ENCODE assay signal across 33 cellular contexts in the genomic region with DNA sequence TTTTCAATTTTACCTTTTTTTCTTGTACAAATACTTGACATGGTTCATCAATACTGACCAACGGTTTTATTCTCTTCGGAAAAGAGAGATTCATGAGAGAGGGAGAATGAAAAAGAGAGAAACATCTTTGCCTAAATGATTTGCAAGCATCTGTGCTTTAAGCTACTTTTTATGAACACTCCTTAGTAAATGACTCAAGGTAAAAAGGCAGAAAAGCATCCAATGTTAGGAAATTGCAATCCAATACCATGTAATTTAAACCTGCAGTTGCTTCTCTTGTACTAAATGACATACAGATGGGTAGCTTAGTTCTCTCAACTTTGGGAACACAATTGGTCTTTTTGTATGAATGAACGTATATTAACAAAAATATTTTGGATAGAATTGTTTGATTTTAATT. TPM values are rescaled to one million over a fixed set of nuclear protein-coding genes. Genes with fewer than 3 reads are reported as not detected.
"Had no signal": no experiment of that assay in that cellular context is flagged by ENCODE, and none has a peak within 500 bp of the region (broad histone marks: within the 10 kb centered on the region; RNA-seq: fewer than 3 reads in every experiment).

No MANE protein-coding gene starts in this region.

- H3K4me3 ChIP-seq: breast epithelium, colonic mucosa, heart left ventricle, lung, mucosa of descending colon, pancreas, prostate gland, sigmoid colon, stomach, tibial artery, upper lobe of right lung had no signal

- H3K9me3 Mint-ChIP-seq: activated CD4-positive, alpha-beta memory T cell treated with anti-CD3 and anti-CD28 coated beads for 36 hours; activated CD4-positive, alpha-beta T cell treated with anti-CD3 and anti-CD28 coated beads, Interleukin-2, amount 10 ng/mL, durations not matched to agents 24 days and 14 days; activated T-cell treated with anti-CD3 and anti-CD28 coated beads, Interleukin-2, amount 50 U/mL, for 24 hours; activated T-helper 17 cell treated with anti-CD3 and anti-CD28 coated beads, Interleukin-2, amount 50 U/mL, for 72 hours; central memory CD8-positive, alpha-beta T cell; effector memory CD8-positive, alpha-beta T cell; natural killer cell treated with Interleukin-12 subunit alpha and Interleukin-12 subunit beta and Interleukin-15 and Interleukin-18, amount 100 ng/mL, for 72 hours; stimulated activated memory B cell treated with anti-CD40 and anti-IgM and Interleukin-4, amounts not matched to agents 10 μg/mL and 1 μg/mL and 100 μg/mL, for 72 hours had no signal

- H3K4me1 Mint-ChIP-seq: activated CD4-positive, alpha-beta T cell treated with anti-CD3 and anti-CD28 coated beads, Interleukin-2, amount 10 ng/mL, durations not matched to agents 24 days and 14 days; activated T-helper 17 cell treated with anti-CD3 and anti-CD28 coated beads, Interleukin-2, amount 50 U/mL, for 72 hours; central memory CD8-positive, alpha-beta T cell; stimulated activated memory B cell treated with anti-CD40 and anti-IgM and Interleukin-4, amounts not matched to agents 10 μg/mL and 1 μg/mL and 100 μg/mL, for 72 hours; T-helper 17 cell had no signal

- H3K27ac Mint-ChIP-seq: activated CD4-positive, alpha-beta memory T cell treated with anti-CD3 and anti-CD28 coated beads for 36 hours; activated CD4-positive, alpha-beta T cell treated with anti-CD3 and anti-CD28 coated beads, Interleukin-2, amount 10 ng/mL, durations not matched to agents 24 days and 14 days; activated T-cell treated with anti-CD3 and anti-CD28 coated beads, Interleukin-2, amount 50 U/mL, for 24 hours; activated T-helper 17 cell treated with anti-CD3 and anti-CD28 coated beads, Interleukin-2, amount 50 U/mL, for 72 hours; effector memory CD8-positive, alpha-beta T cell; natural killer cell treated with Interleukin-12 subunit alpha and Interleukin-12 subunit beta and Interleukin-15 and Interleukin-18, amount 100 ng/mL, for 72 hours; stimulated activated memory B cell treated with anti-CD40 and anti-IgM and Interleukin-4, amounts not matched to agents 10 μg/mL and 1 μg/mL and 100 μg/mL, for 72 hours; T-helper 17 cell had no signal

- H3K4me3 Mint-ChIP-seq: activated CD4-positive, alpha-beta memory T cell treated with anti-CD3 and anti-CD28 coated beads for 36 hours; activated CD4-positive, alpha-beta T cell treated with anti-CD3 and anti-CD28 coated beads, Interleukin-2, amount 10 ng/mL, durations not matched to agents 24 days and 14 days; activated T-cell treated with anti-CD3 and anti-CD28 coated beads, Interleukin-2, amount 50 U/mL, for 24 hours; activated T-helper 17 cell treated with anti-CD3 and anti-CD28 coated beads, Interleukin-2, amount 50 U/mL, for 72 hours; central memory CD8-positive, alpha-beta T cell; effector memory CD8-positive, alpha-beta T cell; natural killer cell treated with Interleukin-12 subunit alpha and Interleukin-12 subunit beta and Interleukin-15 and Interleukin-18, amount 100 ng/mL, for 72 hours; stimulated activated memory B cell treated with anti-CD40 and anti-IgM and Interleukin-4, amounts not matched to agents 10 μg/mL and 1 μg/mL and 100 μg/mL, for 72 hours; T-helper 17 cell had no signal

- DNase-seq: activated CD4-positive, alpha-beta memory T cell treated with anti-CD3 and anti-CD28 coated beads for 36 hours; activated CD4-positive, alpha-beta T cell treated with anti-CD3 and anti-CD28 coated beads, Interleukin-2, amount 10 ng/mL, durations not matched to agents 24 days and 14 days; activated CD4-positive, CD25-positive, alpha-beta regulatory T cell treated with anti-CD3 and anti-CD28 coated beads, Interleukin-2, amount 50 U/mL, for 72 hours; activated CD8-positive, alpha-beta memory T cell treated with anti-CD3 and anti-CD28 coated beads, Interleukin-2, amount 50 U/mL, for 4 hours; activated gamma-delta T cell treated with Interleukin-2 at 50 U/mL for 16 hours; activated naive CD4-positive, alpha-beta T cell treated with anti-CD3 and anti-CD28 coated beads, Interleukin-2, amount 50 U/mL, for 16 hours; activated T-cell treated with anti-CD3 and anti-CD28 coated beads, Interleukin-2, amount 50 U/mL, for 24 hours; amygdala; colonic mucosa; effector memory CD8-positive, alpha-beta T cell; erythroblast; foreskin keratinocyte; heart left ventricle; mucosa of descending colon; pancreas; retina; sigmoid colon; small intestine; stimulated activated CD4-positive, alpha-beta T cell treated with anti-CD3 and anti-CD28 coated beads, Interleukin-4, amount 100 ng/mL, for 4 hours; stimulated activated CD8-positive, alpha-beta memory T cell treated with anti-CD3 and anti-CD28 coated beads, Interleukin-4, amount 100 ng/mL, for 48 hours; stomach; T-helper 17 cell; tibial artery; upper lobe of right lung had no signal

- H3K36me3 Mint-ChIP-seq: activated CD4-positive, alpha-beta memory T cell treated with anti-CD3 and anti-CD28 coated beads for 36 hours; natural killer cell treated with Interleukin-12 subunit alpha and Interleukin-12 subunit beta and Interleukin-15 and Interleukin-18, amount 100 ng/mL, for 72 hours; stimulated activated memory B cell treated with anti-CD40 and anti-IgM and Interleukin-4, amounts not matched to agents 10 μg/mL and 1 μg/mL and 100 μg/mL, for 72 hours had no signal

- ATAC-seq: activated T-helper 17 cell treated with anti-CD3 and anti-CD28 coated beads, Interleukin-2, amount 50 U/mL, for 72 hours; effector memory CD8-positive, alpha-beta T cell; foreskin keratinocyte; left lobe of liver; mucosa of descending colon; natural killer cell treated with Interleukin-12 subunit alpha and Interleukin-12 subunit beta and Interleukin-15 and Interleukin-18, amount 100 ng/mL, for 72 hours; pancreas; stimulated activated memory B cell treated with anti-CD40 and anti-IgM and Interleukin-4, amounts not matched to agents 10 μg/mL and 1 μg/mL and 100 μg/mL, for 72 hours; T-helper 17 cell; upper lobe of right lung had no signal

RNA-seq across cellular contexts. Expression of gene MSRB3, which starts 46.1 kb away (rescaled TPM):
- total RNA-seq: activated CD4-positive, alpha-beta memory T cell treated with anti-CD3 and anti-CD28 coated beads for 36 hours; activated CD4-positive, alpha-beta T cell treated with anti-CD3 and anti-CD28 coated beads, Interleukin-2, amount 10 ng/mL, durations not matched to agents 24 days and 14 days; activated CD8-positive, alpha-beta memory T cell treated with anti-CD3 and anti-CD28 coated beads for 36 hours; activated T-helper 17 cell treated with anti-CD3 and anti-CD28 coated beads, Interleukin-2, amount 50 U/mL, for 72 hours had no signal
